Comparison of ENCODE assay signal across 13 cellular contexts in genomic region chr22:46829140-46829891, GRCh38.
DNase-seq lines count a peak whose midpoint lies in the region; ATAC-seq and TF ChIP-seq lines count a peak whose summit lies in the region.
"Had no signal": no experiment of that assay in that cellular context is flagged by ENCODE, and none has a peak within 500 bp of the region (broad histone marks: within the 10 kb centered on the region; RNA-seq: fewer than 3 reads in every experiment).

No MANE protein-coding gene starts in this region.

- no peak overlapping the region for H3K4me3 Mint-ChIP-seq in WTC11
- H3K4me3 Mint-ChIP-seq: effector memory CD8-positive, alpha-beta T cell had no signal

- peak; percentile 31 for DNase-seq in DMS153 (lab: John Stamatoyannopoulos, UW)
- no peak for DNase-seq in DMS153 treated with DMSO at 0.1 percent for 48 hours (lab: John Stamatoyannopoulos, UW; ENCODE audit: unreplicated experiment)
- DNase-seq in WTC11 (ENCODE audit: low spot score): no peak
- peak; percentile 89 for DNase-seq in hepatic stellate cell (ENCODE audit: low spot score)
- DNase-seq in stomach: no peak
- DNase-seq in ovary: no peak
- DNase-seq in NOMO-1 treated with DMSO at 0.1 percent for 48 hours (lab: John Stamatoyannopoulos, UW; ENCODE audit: unreplicated experiment): no peak
- DNase-seq: effector memory CD8-positive, alpha-beta T cell; NCI-H524; stimulated activated naive CD4-positive, alpha-beta T cell had no signal

- ATAC-seq in WTC11 (no peak), GM18858 (IDR thresholded peaks at IDR 0.05; ENCODE audit: unreplicated experiment) (no peak)
- ATAC-seq: activated CD4-positive, CD25-positive, alpha-beta regulatory T cell treated with anti-CD3 and anti-CD28 coated beads, Interleukin-2, amount 50 U/mL, for 24 hours; effector memory CD8-positive, alpha-beta T cell had no signal

- H3K4me1 Mint-ChIP-seq in WTC11: peaks cover 28% of the 10 kb centered on the region

- no peaks in the 10 kb centered on the region for H3K27me3 Mint-ChIP-seq in WTC11 (ENCODE audit: low read depth)
- H3K27me3 Mint-ChIP-seq: effector memory CD8-positive, alpha-beta T cell had no signal

- TF ChIP-seq EP300 in stomach (IDR thresholded peaks at IDR 0.05) (no peak), ovary (IDR thresholded peaks at IDR 0.05) (no peak)

- 28 to 48% (median 29%) methylated on average over 11 of the region's 11 CpGs for WGBS in stomach, 5 donors
- 19 to 21% (median 20%) methylated on average over 11 of the region's 11 CpGs for WGBS in ovary, 3 donors

- TF ChIP-seq CTCF in WTC11 (IDR thresholded peaks at IDR 0.05) (no peak), stomach (IDR thresholded peaks at IDR 0.05) (no peak), ovary (IDR thresholded peaks at IDR 0.05) (no peak)

- H3K4me1 ChIP-seq in stomach (peaks cover 26 to 41% (median 35%) of the 10 kb centered on the region in 4 donors), ovary (ENCODE audit: insufficient read depth) (peaks cover 6% of the 10 kb centered on the region)

- intact Hi-C loops in stomach (cut with DNase I; ENCODE audit: low total_unique reads): no loop called here
- intact Hi-C loops in ovary (cut with DNase I): no loop called here

- peaks cover under 1 to 16% (median 7%) of the 10 kb centered on the region in 4 donors for H3K36me3 ChIP-seq in stomach
- no peaks in the 10 kb centered on the region for H3K36me3 ChIP-seq in ovary

- no peaks in the 10 kb centered on the region for H3K27me3 ChIP-seq in stomach
- no peaks in the 10 kb centered on the region for H3K27me3 ChIP-seq in ovary

- H3K9me3 Mint-ChIP-seq in WTC11: peaks cover 3% of the 10 kb centered on the region; the same call in 1 of the 2 replicates
- H3K9me3 Mint-ChIP-seq: effector memory CD8-positive, alpha-beta T cell had no signal

- peak overlapping the region; percentile 80 for H3K27ac Mint-ChIP-seq in WTC11

- H3K27ac ChIP-seq in stomach (peak overlapping the region; percentile 16 to 84 (median 69)), ovary (no peak overlapping the region)
- H3K27ac ChIP-seq: 22Rv1 had no signal

- no peak overlapping the region for H3K4me3 ChIP-seq in stomach
- no peak overlapping the region for H3K4me3 ChIP-seq in ovary

- TF ChIP-seq POLR2A in stomach (IDR thresholded peaks at IDR 0.05) (no peak), ovary (IDR thresholded peaks at IDR 0.05) (no peak)

- H3K9me3 ChIP-seq in stomach (no peaks in the 10 kb centered on the region), ovary (no peaks in the 10 kb centered on the region)

- POLR2A ChIA-PET in WTC11 (lab: Charles Lee): no interaction called here

- CTCF ChIA-PET in WTC11 (lab: Charles Lee): interaction anchor here (2.4 kb wide), 1 partner anchor 26 kb away, joined by 8 read pairs; no protein-coding TSS in a partner anchor

- H3K36me3 Mint-ChIP-seq in WTC11: peaks cover 18% of the 10 kb centered on the region

TF ChIP-seq in WTC11, 78 proteins besides CTCF, POLR2A, EP300 and RAD21:
- TF ChIP-seq MXD4 (CRISPR knock-in tag; IDR thresholded peaks at IDR 0.05; ENCODE audit: borderline replicate concordance) (no peak), ATF3 (CRISPR knock-in tag; conservative IDR thresholded peaks at IDR 0.05) (no peak), ZBTB21 (CRISPR knock-in tag; IDR thresholded peaks at IDR 0.05; ENCODE audit: borderline replicate concordance) (no peak)

Comparison
In these comparisons a context has a peak if more than half of its experiments do, and no peak if none do; other contexts are left out.
1. DNase-seq: peak in DMS153 (single experiment) and hepatic stellate cell (single experiment); none in DMS153 treated with DMSO at 0.1 percent for 48 hours (single experiment), WTC11 (single experiment), stomach (single experiment), ovary (0 of 5) and NOMO-1 treated with DMSO at 0.1 percent for 48 hours (single experiment).
2. H3K27ac ChIP-seq: peak in stomach (5 of 5); none in ovary (0 of 2).